Comparison of ENCODE assay signal across 12 cellular contexts in the genomic region with DNA sequence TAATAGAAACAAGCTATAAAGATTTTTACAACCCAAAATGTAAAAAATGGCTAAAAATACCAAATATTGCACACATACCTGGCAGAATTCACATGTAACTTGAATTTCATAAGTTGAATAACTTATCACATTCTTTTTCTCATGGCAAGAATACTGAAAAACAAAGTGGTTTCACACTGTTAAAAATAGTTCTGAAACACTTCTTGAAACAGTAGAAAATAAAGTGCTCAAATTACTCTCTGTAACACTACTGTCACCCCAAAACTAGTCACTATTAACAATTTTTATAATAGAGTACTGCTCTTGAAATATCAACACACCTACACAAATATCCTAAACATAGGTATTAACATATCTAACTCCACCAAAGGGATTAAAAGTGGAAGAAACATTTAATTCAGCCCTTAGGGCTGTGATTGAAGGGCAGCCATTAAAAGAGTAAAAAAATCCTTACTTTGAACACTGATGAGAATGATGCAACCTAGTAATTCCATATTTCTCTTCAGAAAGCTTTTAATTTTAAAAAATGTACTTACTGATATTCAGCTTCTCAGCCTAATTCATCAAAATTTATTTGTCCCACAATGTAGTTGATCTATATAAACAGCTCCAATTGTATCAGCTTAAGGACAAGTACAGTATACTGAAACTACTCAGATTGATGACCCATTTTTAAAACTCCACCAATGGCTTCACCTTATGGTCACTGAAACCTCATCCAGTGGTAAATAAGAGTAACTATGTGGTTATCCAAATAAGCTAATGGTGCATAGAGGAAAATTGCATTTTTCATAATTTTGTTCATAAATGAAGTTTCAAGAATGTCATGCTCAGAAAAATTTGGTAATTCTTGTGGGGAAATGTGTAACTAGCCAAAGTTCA. TPM values are rescaled to one million over a fixed set of nuclear protein-coding genes. Genes with fewer than 3 reads are reported as not detected.
DNase-seq lines count a peak whose midpoint lies in the region; ATAC-seq and TF ChIP-seq lines count a peak whose summit lies in the region.
"Had no signal": no experiment of that assay in that cellular context is flagged by ENCODE, and none has a peak within 500 bp of the region (broad histone marks: within the 10 kb centered on the region; RNA-seq: fewer than 3 reads in every experiment).

No MANE protein-coding gene starts in this region.

- H3K4me1 ChIP-seq in HUES48 (ENCODE audit: control insufficient read depth, insufficient read depth, low read length), result peaks cover 16% of the 10 kb centered on the region
- H3K4me1 ChIP-seq: testis had no signal

- CTCF ChIA-PET in MCF 10A (lab: Yijun Ruan, JAX), result interaction anchor here (0.6 to 1.1 kb wide), 2 partner anchors 27 to 439 kb away, joined by 3 read pairs; no protein-coding TSS in a partner anchor

- no peaks in the 10 kb centered on the region for H3K9me3 Mint-ChIP-seq in MCF 10A (ENCODE audit: unreplicated experiment)

- H3K4me1 Mint-ChIP-seq in MCF 10A (ENCODE audit: insufficient read depth, unreplicated experiment), result no peaks in the 10 kb centered on the region

- no TSS peak for BruUV-seq in MCF 10A (replicated peaks; lab: Mats Ljungman, UMichigan)

- H3K27ac Mint-ChIP-seq in MCF 10A (ENCODE audit: low read depth, unreplicated experiment), result no peak overlapping the region

- ATAC-seq in GM19372 (IDR thresholded peaks at IDR 0.05; ENCODE audit: low read depth, unreplicated experiment) (peak; percentile 74), HG02759 (IDR thresholded peaks at IDR 0.05; ENCODE audit: unreplicated experiment) (peak; percentile 65), Right ventricle myocardium superior (ENCODE audit: poor library complexity) (no peak)

- intact Hi-C loops in Right ventricle myocardium superior (cut with DNase I), result no loop called here
- intact Hi-C loops in MCF 10A (cut with micrococcal nuclease), result no loop called here

- H3K27ac ChIP-seq in HUES48 (ENCODE audit: low read depth, low read length), result peak overlapping the region; percentile 25
- H3K27ac ChIP-seq: BLaER1, testis had no signal

- H3K36me3 ChIP-seq in HUES48 (ENCODE audit: control insufficient read depth, insufficient read depth, low read length), result peaks cover 29% of the 10 kb centered on the region

- H3K36me3 Mint-ChIP-seq in MCF 10A (ENCODE audit: insufficient read depth, unreplicated experiment), result peaks cover 37% of the 10 kb centered on the region

- POLR2A ChIA-PET in MCF 10A (lab: Yijun Ruan, JAX), result interaction anchor here (0.6 to 1.3 kb wide), 7 partner anchors 9 to 32 kb away, joined by 3 to 4 read pairs (median 3); no protein-coding TSS in a partner anchor

- in situ Hi-C loops in GM13976 (cut with MboI; ENCODE audit: low sequenced_read_pairs, unreplicated experiment), result no loop called here

- no peak overlapping the region for H3K4me3 ChIP-seq in HUES48 (ENCODE audit: low read depth, low read length)
- H3K4me3 ChIP-seq: BLaER1, testis had no signal

- TF ChIP-seq CTCF in GM13976 (IDR thresholded peaks at IDR 0.05; ENCODE audit: borderline replicate concordance, control extremely low read depth, extremely low read depth, insufficient read depth, missing control alignments), result no peak
- TF ChIP-seq CTCF in MCF 10A (IDR thresholded peaks at IDR 0.05; ENCODE audit: unreplicated experiment), result no peak

- H3K9ac ChIP-seq in HUES48 (ENCODE audit: low read depth, low read length), result no peak overlapping the region
- H3K9ac ChIP-seq: BLaER1 had no signal

- H3K9me3 ChIP-seq in HUES48 (ENCODE audit: control insufficient read depth, insufficient read depth, low read length), result no peaks in the 10 kb centered on the region
- H3K9me3 ChIP-seq: BLaER1, testis had no signal

- H3K4me3 Mint-ChIP-seq in MCF 10A (ENCODE audit: unreplicated experiment), result no peak overlapping the region

- no peaks in the 10 kb centered on the region for H3K27me3 ChIP-seq in HUES48 (ENCODE audit: control insufficient read depth, insufficient read depth, low read length)
- H3K27me3 ChIP-seq: BLaER1, testis had no signal

- H3K27me3 Mint-ChIP-seq in MCF 10A (ENCODE audit: insufficient read depth, unreplicated experiment), result no peaks in the 10 kb centered on the region

- DNase-seq in GM13976 (ENCODE audit: low spot score) (peak; percentile 7), HuH-7.5 (ENCODE audit: low spot score) (no peak), Right ventricle myocardium superior (no peak), MCF 10A (ENCODE audit: unreplicated experiment) (no peak), NCI-H1694 treated with DMSO at 0.1 percent for 48 hours (lab: John Stamatoyannopoulos, UW) (no peak)
- DNase-seq: NCI-H1694; stimulated activated CD4-positive, alpha-beta T cell treated with anti-CD3 and anti-CD28 coated beads, Interleukin-4, amount 100 ng/mL, for 1 hour; testis had no signal

RNA-seq across cellular contexts. Expression of a gene that starts 31.4 kb away (rescaled TPM):
- total RNA-seq in Right ventricle myocardium superior, result 21.8 TPM
- 58.5 and 63.9 TPM in 2 replicates for total RNA-seq in MCF 10A (2022)

RNA-seq across cellular contexts. Expression of a gene that starts 44.9 kb away (rescaled TPM):
- total RNA-seq in Right ventricle myocardium superior, result 1,284 TPM
- 256 and 277 TPM in 2 replicates for total RNA-seq in MCF 10A (2022)
